In the genomic region with DNA sequence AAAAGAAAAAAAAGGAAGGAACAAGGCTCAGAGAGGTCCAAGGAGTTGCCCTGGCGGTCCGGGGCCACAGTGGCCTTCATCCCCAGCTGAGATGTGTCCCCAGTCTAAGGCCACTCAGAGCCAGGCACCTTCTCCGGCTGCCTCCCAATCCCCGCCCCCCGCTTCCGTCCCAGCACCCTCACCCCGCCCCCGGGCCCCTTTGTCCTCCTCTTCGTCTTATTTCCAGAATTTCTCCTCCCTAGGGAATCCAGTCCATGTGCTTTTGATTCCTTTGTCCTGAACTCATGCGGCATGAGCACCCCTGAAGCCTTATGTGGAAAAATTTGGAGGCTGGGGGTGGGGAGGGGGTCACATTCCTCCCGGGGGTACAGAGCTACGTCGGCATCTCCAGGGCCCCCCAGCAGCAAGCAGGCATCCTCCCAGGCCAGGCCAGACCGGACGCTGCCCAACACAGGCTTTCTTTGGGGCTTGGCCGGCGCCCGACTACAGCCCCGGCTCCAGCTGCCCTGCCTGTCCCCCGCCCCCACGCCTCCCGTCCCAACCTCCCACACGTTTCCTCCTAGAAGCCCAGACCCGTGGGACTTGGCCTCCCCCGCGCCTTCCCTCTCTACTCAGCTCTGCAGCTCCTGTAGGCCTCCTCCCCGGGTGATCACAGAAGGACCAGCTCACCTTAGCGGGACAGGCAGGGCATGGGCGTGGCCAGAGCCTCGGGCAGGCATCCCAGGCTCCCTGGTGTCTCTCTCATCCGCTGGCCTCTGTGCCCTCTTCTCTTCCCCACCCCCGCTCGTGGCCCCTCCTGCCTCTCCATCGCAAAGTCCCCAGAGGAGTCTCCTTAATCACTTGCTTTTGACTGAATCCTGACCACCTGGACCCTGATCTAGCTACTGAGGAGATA, we compare ENCODE assay signal across 8 cellular contexts. TPM values are rescaled to one million over a fixed set of nuclear protein-coding genes. Genes with fewer than 3 reads are reported as not detected.
A peak's percentile ranks its signal among the peaks of the same experiment; 100 is the strongest.
DNase-seq lines count a peak whose midpoint lies in the region; ATAC-seq and TF ChIP-seq lines count a peak whose summit lies in the region.

No MANE protein-coding gene starts in this region.

- H3K4me2 ChIP-seq in IMR-90 (ENCODE audit: low read depth, low read length) = peak overlapping the region; percentile 60

- H4K91ac ChIP-seq in IMR-90 (ENCODE audit: insufficient read depth, low read depth, low read length) = peak overlapping the region; percentile 62; the same call in 1 of the 2 replicates

- H2AK5ac ChIP-seq in IMR-90 (ENCODE audit: low read depth, low read length) = no peak overlapping the region; the same call in 1 of the 2 replicates

- peak overlapping the region; percentile 31; the same call in 1 of the 2 replicates for H3K23ac ChIP-seq in IMR-90 (ENCODE audit: low read depth, low read length)

- H3K27me3 Mint-ChIP-seq in Calu3 (ENCODE audit: unreplicated experiment) = peaks cover 16% of the 10 kb centered on the region

- no peak for TF ChIP-seq POLR2A in IMR-90 (IDR thresholded peaks at IDR 0.05; ENCODE audit: low read depth, low read length)

- TF ChIP-seq CTCF in Calu3 (IDR thresholded peaks at IDR 0.05; ENCODE audit: unreplicated experiment) = no peak
- no peak for TF ChIP-seq CTCF in IMR-90 (conservative IDR thresholded peaks at IDR 0.05; ENCODE audit: low read depth, low read length)

- peaks cover 15% of the 10 kb centered on the region for H3K4me1 Mint-ChIP-seq in Calu3 (ENCODE audit: low read depth, unreplicated experiment)

- peak overlapping the region; percentile 54 for H3K4ac ChIP-seq in IMR-90 (ENCODE audit: low read depth, low read length)

- peak overlapping the region; percentile 89 for H2AFZ ChIP-seq in IMR-90 (replicated peaks; ENCODE audit: low read length, poor library complexity)

- 0 out of 2 replicates have a peak overlapping the region, but pooled peaks have one; percentile 45 for H2BK20ac ChIP-seq in IMR-90 (ENCODE audit: low read depth, low read length)

- peak overlapping the region; percentile 28; the same call in 1 of the 2 replicates for H3K56ac ChIP-seq in IMR-90 (ENCODE audit: extremely low read depth, insufficient read depth, low read length)

- POLR2A ChIA-PET in IMR-90 (lab: Charles Lee; ENCODE audit: unreplicated experiment) = no interaction called here

- H3K4me1 ChIP-seq in IMR-90 (ENCODE audit: control insufficient read depth, insufficient read depth, low read length) (peaks cover 6% of the 10 kb centered on the region; the same call in 1 of the 2 replicates), mucosa of stomach (ENCODE audit: control insufficient read depth, insufficient read depth, low read length) (peaks cover 15% of the 10 kb centered on the region), thymus (ENCODE audit: control insufficient read depth, insufficient read depth, low read length) (peaks cover 17% of the 10 kb centered on the region)

- H2BK15ac ChIP-seq in IMR-90 (ENCODE audit: low read depth, low read length) = peak overlapping the region; percentile 54; the same call in 1 of the 3 replicates

- intact Hi-C loops in Calu3 (cut with micrococcal nuclease; ENCODE audit: unreplicated experiment) = no loop called here
- intact Hi-C loops in IMR-90 (cut with micrococcal nuclease) = no loop called here

- H4K8ac ChIP-seq in IMR-90 (ENCODE audit: low read depth in 2 of 2, low read length in 2 of 2) = peak overlapping the region; percentile 53 to 92; a peak in 3 of 4 replicates

- no peaks in the 10 kb centered on the region for H3K9me3 Mint-ChIP-seq in Calu3 (ENCODE audit: low read depth, unreplicated experiment)

- BruUV-seq in Calu3 (replicated peaks; lab: Mats Ljungman, UMichigan) (no TSS peak), IMR-90 (replicated peaks; lab: Mats Ljungman, UMichigan) (no TSS peak)

- H2BK120ac ChIP-seq in IMR-90 (ENCODE audit: low read depth, low read length) = peak overlapping the region; percentile 39; the same call in 1 of the 2 replicates

- TF ChIP-seq RAD21 in IMR-90 (IDR thresholded peaks at IDR 0.05; ENCODE audit: low read length) = no peak

- dilution Hi-C loops in IMR-90 (cut with HindIII; ENCODE audit: low sequenced_read_pairs, unreplicated experiment) = no loop called here

- H3K27me3 ChIP-seq in IMR-90 (ENCODE audit: control insufficient read depth, insufficient read depth, low read length) = no peaks in the 10 kb centered on the region
- no peaks in the 10 kb centered on the region for H3K27me3 ChIP-seq in mucosa of stomach (ENCODE audit: control insufficient read depth, insufficient read depth, low read length)
- H3K27me3 ChIP-seq in thymus (ENCODE audit: control insufficient read depth, insufficient read depth) = no peaks in the 10 kb centered on the region

- 35% methylated on average over 5 of the region's 34 CpGs; no CpG with 5 or more reads in 1 of the 2 experiments for WGBS in IMR-90 (ENCODE audit: extremely low coverage in 2 of 2, insufficient read length in 1 of 2), 2 experiments
- WGBS in thymus = 11% methylated on average over 34 of the region's 34 CpGs

- H4K5ac ChIP-seq in IMR-90 (ENCODE audit: low read depth, low read length) = peak overlapping the region; percentile 65

- peak overlapping the region; percentile 61 for H3K4me3 Mint-ChIP-seq in Calu3 (ENCODE audit: low read depth, unreplicated experiment)

- H3K18ac ChIP-seq in IMR-90 (ENCODE audit: low read depth, low read length) = peak overlapping the region; percentile 50; the same call in 1 of the 2 replicates

- no peak overlapping the region for H3K4me3 ChIP-seq in IMR-90 (ENCODE audit: insufficient read depth, low read depth, low read length)
- H3K4me3 ChIP-seq in mucosa of stomach (ENCODE audit: low read length) = no peak overlapping the region
- peak overlapping the region; percentile 49 for H3K4me3 ChIP-seq in thymus (ENCODE audit: low read length)

- peak overlapping the region; percentile 85; the same call in 1 of the 2 replicates for H3K14ac ChIP-seq in IMR-90 (replicated peaks; ENCODE audit: low read depth, low read length)

- H2AK9ac ChIP-seq in IMR-90 (replicated peaks; ENCODE audit: low read depth, low read length, poor library complexity) = peak overlapping the region; percentile 79

- H3K9me3 ChIP-seq in IMR-90 (ENCODE audit: control insufficient read depth, insufficient read depth, low read length) (no peaks in the 10 kb centered on the region), mucosa of stomach (ENCODE audit: control insufficient read depth, low read length) (no peaks in the 10 kb centered on the region), thymus (ENCODE audit: control insufficient read depth) (peaks cover 2% of the 10 kb centered on the region)

- CTCF ChIA-PET in Calu3 (lab: Charles Lee) = interaction anchor here (0.5 to 0.9 kb wide), 4 partner anchors 17 to 105 kb away, joined by 3 to 6 read pairs (median 4); no protein-coding TSS in a partner anchor
- CTCF ChIA-PET in IMR-90 (lab: Yijun Ruan, JAX) = interaction anchor here (0.6 to 1.1 kb wide), 3 partner anchors 30 to 227 kb away, joined by 3 read pairs; a partner anchor contains a TSS

- H3K36me3 ChIP-seq in IMR-90 (ENCODE audit: control insufficient read depth, insufficient read depth, low read length) = no peaks in the 10 kb centered on the region
- no peaks in the 10 kb centered on the region for H3K36me3 ChIP-seq in mucosa of stomach (ENCODE audit: control insufficient read depth, insufficient read depth, low read length)
- H3K36me3 ChIP-seq in thymus (ENCODE audit: control insufficient read depth, insufficient read depth) = no peaks in the 10 kb centered on the region

- peak overlapping the region; percentile 50 for H3K27ac ChIP-seq in IMR-90 (ENCODE audit: insufficient read depth, low read length)
- peak overlapping the region; percentile 65 for H3K27ac ChIP-seq in thymus (ENCODE audit: low read depth)

- no peaks in the 10 kb centered on the region for H4K20me1 ChIP-seq in IMR-90 (ENCODE audit: insufficient read depth, low read length)

- in situ Hi-C loops in IMR-90 (cut with MboI; ENCODE audit: low sequenced_read_pairs) = no loop called here

- H2BK5ac ChIP-seq in IMR-90 (ENCODE audit: low read depth, low read length, poor library complexity, severe bottlenecking) = no peak overlapping the region

- peak; percentile 46 for DNase-seq in Calu3
- DNase-seq in IMR-90 = peak; percentile 42
- DNase-seq in activated CD4-positive, alpha-beta T cell treated with anti-CD3 and anti-CD28 coated beads for 4 hours = peak; percentile 58 to 74
- DNase-seq in epidermal melanocyte (ENCODE audit: insufficient read length, low spot score) = peak; percentile 13

- peak overlapping the region; percentile 63 for H3K27ac Mint-ChIP-seq in Calu3 (ENCODE audit: unreplicated experiment)

- H3K9ac ChIP-seq in IMR-90 (ENCODE audit: low read depth, low read length) (peak overlapping the region; percentile 40; the same call in 1 of the 2 replicates), mucosa of stomach (ENCODE audit: low read length) (peak overlapping the region; percentile 47)

- H3K36me3 Mint-ChIP-seq in Calu3 (ENCODE audit: insufficient read depth, unreplicated experiment) = peaks cover 16% of the 10 kb centered on the region

- H3K9me1 ChIP-seq in IMR-90 (ENCODE audit: insufficient read depth, low read length) = no peaks in the 10 kb centered on the region

- ATAC-seq in IMR-90 (ENCODE audit: low read depth) = peak; percentile 78
- no peak for ATAC-seq in GM19395 (IDR thresholded peaks at IDR 0.05; ENCODE audit: unreplicated experiment)
- no peak for ATAC-seq in HG02852 (IDR thresholded peaks at IDR 0.05; ENCODE audit: unreplicated experiment)

- no peaks in the 10 kb centered on the region for H3K79me1 ChIP-seq in IMR-90 (ENCODE audit: low read depth in 1 of 2, low read length in 2 of 2)

TF ChIP-seq in IMR-90, 13 proteins besides CTCF, POLR2A, EP300 and RAD21 (continues in another document):
- TF ChIP-seq BHLHE40 (IDR thresholded peaks at IDR 0.05; ENCODE audit: low read depth, low read length) = no peak
- TF ChIP-seq RFX5 (IDR thresholded peaks at IDR 0.05; ENCODE audit: low read depth, low read length) = no peak
- TF ChIP-seq CEBPB (IDR thresholded peaks at IDR 0.05; ENCODE audit: low read depth, low read length) = no peak
- no peak; the same call in 1 of the 2 replicates for TF ChIP-seq SMC3 (IDR thresholded peaks at IDR 0.05; ENCODE audit: low read depth, low read length)
- no peak for TF ChIP-seq MXI1 (IDR thresholded peaks at IDR 0.05; ENCODE audit: borderline replicate concordance, low read depth, low read length)
- TF ChIP-seq NFE2L2 (IDR thresholded peaks at IDR 0.05; ENCODE audit: low read depth, low read length) = no peak
- no peak for TF ChIP-seq MAFK (IDR thresholded peaks at IDR 0.05; ENCODE audit: low read depth, low read length)

RNA-seq across cellular contexts. Expression of a gene that starts 17.8 kb away (rescaled TPM):
- total RNA-seq in Calu3 (2022) (72.0 and 90.5 TPM in 2 replicates), IMR-90 (2012; rRNA removed) (7.5 and 7.7 TPM in 2 replicates)
- polyA plus RNA-seq in IMR-90 (2012; rRNA removed) (14.6 and 15.0 TPM in 2 replicates), thymus (38.7 TPM)
- 8.9 and 17.0 TPM in 2 replicates for polyA plus RNA-seq in IMR-90 (2012; cell fraction: cytosol; rRNA removed)
- polyA plus RNA-seq in IMR-90 (2012; cell fraction: nucleus; rRNA removed; ENCODE audit: low replicate concordance) = 20.5 and 31.2 TPM in 2 replicates

RNA-seq across cellular contexts. Expression of a gene that starts 55.7 kb away (rescaled TPM):
- total RNA-seq in Calu3 (2022) (96.1 and 104 TPM in 2 replicates), IMR-90 (2012; rRNA removed) (77.5 and 83.0 TPM in 2 replicates)
- polyA plus RNA-seq in IMR-90 (2012; rRNA removed) (82.5 and 89.3 TPM in 2 replicates), thymus (197 TPM)
- 49.4 and 53.9 TPM in 2 replicates for polyA plus RNA-seq in IMR-90 (2012; cell fraction: cytosol; rRNA removed)
- 436 and 719 TPM in 2 replicates for polyA plus RNA-seq in IMR-90 (2012; cell fraction: nucleus; rRNA removed; ENCODE audit: low replicate concordance)

Comparison
In these comparisons a context has a peak if more than half of its experiments do, and no peak if none do; other contexts are left out.
1. DNase-seq: peak in every context shown above with its lines; median percentile 66 in activated CD4-positive, alpha-beta T cell treated with anti-CD3 and anti-CD28 coated beads for 4 hours; 46 in Calu3; 42 in IMR-90; 13 in epidermal melanocyte.